Comparison of ENCODE assay signal across 1 cellular context in the genomic region with DNA sequence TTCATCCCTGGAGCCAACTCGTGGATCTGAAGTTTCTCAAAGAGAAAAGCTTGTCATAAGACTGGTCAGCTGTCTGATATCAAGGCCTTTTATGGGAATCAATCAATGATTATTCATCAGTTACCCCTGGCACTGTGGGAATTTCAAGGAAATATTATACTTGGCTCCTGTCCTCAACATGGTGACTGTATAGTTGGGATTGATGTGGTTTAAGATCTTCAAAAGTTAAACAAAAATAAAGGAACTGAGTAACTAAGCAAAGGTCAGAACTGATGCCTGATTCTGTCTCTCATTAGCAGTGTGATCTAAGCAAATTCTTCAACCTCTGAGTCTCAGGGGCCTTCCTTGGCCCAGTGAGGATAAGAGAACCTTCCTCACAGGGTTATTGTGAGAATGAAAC.
TF ChIP-seq lines count a peak whose summit lies in the region.

No MANE protein-coding gene starts in this region.

TF ChIP-seq in endothelial cell of umbilical vein, 7 proteins besides CTCF, POLR2A, EP300 and RAD21:
- TF ChIP-seq JUN (IDR thresholded peaks at IDR 0.05; ENCODE audit: borderline replicate concordance, insufficient read depth, insufficient read length, low read depth) = no peak
- TF ChIP-seq GATA2 (IDR thresholded peaks at IDR 0.05; ENCODE audit: insufficient read depth, insufficient read length, low read depth, low read length) = peak; percentile 73
- no peak for TF ChIP-seq POLR2AphosphoS5 (IDR thresholded peaks at IDR 0.05; ENCODE audit: insufficient read depth, low read depth, low read length)
- no peak for TF ChIP-seq MYC (IDR thresholded peaks at IDR 0.05; ENCODE audit: low read depth, low read length)
- peak; percentile 35 for TF ChIP-seq FOS (IDR thresholded peaks at IDR 0.05; ENCODE audit: borderline replicate concordance, insufficient read depth, low read length)
- TF ChIP-seq EZH2 (IDR thresholded peaks at IDR 0.05; ENCODE audit: borderline replicate concordance, low read depth, low read length, severe bottlenecking) = no peak
- TF ChIP-seq, protein P1, sequence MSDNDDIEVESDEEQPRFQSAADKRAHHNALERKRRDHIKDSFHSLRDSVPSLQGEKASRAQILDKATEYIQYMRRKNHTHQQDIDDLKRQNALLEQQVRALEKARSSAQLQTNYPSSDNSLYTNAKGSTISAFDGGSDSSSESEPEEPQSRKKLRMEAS (IDR thresholded peaks at IDR 0.05; ENCODE audit: insufficient read depth, insufficient read length) = no peak
